Comparison of ENCODE assay signal across 12 cellular contexts in the genomic region with DNA sequence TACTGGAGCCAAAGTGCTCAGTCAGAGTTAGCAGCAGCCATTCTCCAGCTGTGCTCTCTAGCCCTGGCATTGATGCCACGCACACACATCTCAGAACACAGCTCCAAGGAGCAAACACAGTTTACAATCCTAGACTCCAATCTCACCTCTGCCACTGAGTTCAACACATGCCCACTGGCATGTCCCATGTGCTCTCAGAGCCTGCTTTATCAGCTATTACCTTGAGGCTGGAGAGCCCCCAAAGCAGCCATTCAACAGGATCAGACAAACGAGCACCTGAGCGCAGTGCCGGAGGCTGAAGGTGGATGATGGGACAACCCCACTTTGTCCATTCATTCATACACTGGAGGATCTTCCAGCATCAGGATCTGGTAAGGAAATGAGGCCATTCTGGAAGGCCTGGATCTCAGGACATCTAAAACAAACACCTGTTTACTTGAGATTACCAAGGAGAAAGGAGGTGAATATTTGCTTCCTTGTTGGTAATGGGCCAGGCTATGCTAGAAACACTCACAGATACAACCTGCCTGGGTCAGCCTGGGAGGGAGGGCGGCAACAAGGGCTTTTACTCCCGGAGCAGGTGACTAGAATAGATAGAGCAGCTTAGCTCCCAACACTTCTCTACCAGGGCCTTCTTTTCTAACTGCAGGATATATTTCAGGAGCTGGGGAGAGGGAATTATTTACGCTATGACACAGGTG. TPM values are rescaled to one million over a fixed set of nuclear protein-coding genes. Genes with fewer than 3 reads are reported as not detected.
DNase-seq lines count a peak whose midpoint lies in the region; ATAC-seq lines count a peak whose summit lies in the region.
"Had no signal": no experiment of that assay in that cellular context is flagged by ENCODE, and none has a peak within 500 bp of the region (broad histone marks: within the 10 kb centered on the region; RNA-seq: fewer than 3 reads in every experiment).

No MANE protein-coding gene starts in this region.

- peak overlapping the region in 2 of 8 donors; percentile 8 to 29 for H3K4me3 Mint-ChIP-seq in CD4-positive, alpha-beta memory T cell
- H3K4me3 Mint-ChIP-seq in activated naive CD8-positive, alpha-beta T cell: peak overlapping the region; percentile 30
- peak overlapping the region in 7 of 10 donors; percentile 3 to 81 (median 51) for H3K4me3 Mint-ChIP-seq in naive thymus-derived CD8-positive, alpha-beta T cell
- H3K4me3 Mint-ChIP-seq: CD14-positive monocyte had no signal

- H3K4me3 ChIP-seq in CD4-positive, alpha-beta memory T cell (ENCODE audit: low read length in 2 of 2): no peak overlapping the region
- H3K4me3 ChIP-seq: right atrium auricular region had no signal

- no peaks in the 10 kb centered on the region for H3K9me3 ChIP-seq in CD4-positive, alpha-beta memory T cell (ENCODE audit: control insufficient read depth in 1 of 2, low read length in 2 of 2)
- H3K9me3 ChIP-seq: right atrium auricular region had no signal

- no peaks in the 10 kb centered on the region for H3K27me3 Mint-ChIP-seq in CD4-positive, alpha-beta memory T cell
- no peaks in the 10 kb centered on the region for H3K27me3 Mint-ChIP-seq in activated naive CD8-positive, alpha-beta T cell
- no peaks in the 10 kb centered on the region for H3K27me3 Mint-ChIP-seq in naive thymus-derived CD8-positive, alpha-beta T cell

- H3K36me3 ChIP-seq in CD4-positive, alpha-beta memory T cell (ENCODE audit: insufficient read depth, low read length): no peaks in the 10 kb centered on the region
- H3K36me3 ChIP-seq: right atrium auricular region had no signal

- H3K36me3 Mint-ChIP-seq in CD4-positive, alpha-beta memory T cell: peaks cover 0 to 16% of the 10 kb centered on the region in 2 donors
- peaks cover 3% of the 10 kb centered on the region for H3K36me3 Mint-ChIP-seq in activated naive CD8-positive, alpha-beta T cell
- H3K36me3 Mint-ChIP-seq in naive thymus-derived CD8-positive, alpha-beta T cell: peaks cover 0 to 25% (median 5%) of the 10 kb centered on the region in 3 donors

- POLR2A ChIA-PET in CD4-positive, alpha-beta memory T cell (lab: Charles Lee; ENCODE audit: partially characterized antibody): interaction anchor here (0.7 to 1.5 kb wide), 4 partner anchors 21 to 155 kb away, joined by 3 to 6 read pairs (median 4); partner anchors contain the start of genes GFOD2, RANBP10 and TSNAXIP1
- POLR2A ChIA-PET in naive thymus-derived CD8-positive, alpha-beta T cell (lab: Charles Lee): interaction anchor here (0.6 kb wide), 1 partner anchor 60 kb away, joined by 4 read pairs; no protein-coding TSS in a partner anchor

- H3K27me3 ChIP-seq in CD4-positive, alpha-beta memory T cell (ENCODE audit: insufficient read depth, low read length): no peaks in the 10 kb centered on the region
- H3K27me3 ChIP-seq: right atrium auricular region had no signal

- peaks cover 19 to 40% (median 28%) of the 10 kb centered on the region in 4 donors for H3K4me1 Mint-ChIP-seq in CD4-positive, alpha-beta memory T cell
- H3K4me1 Mint-ChIP-seq in activated naive CD8-positive, alpha-beta T cell (ENCODE audit: low read depth): peaks cover 34% of the 10 kb centered on the region
- peaks cover 21 to 45% (median 32%) of the 10 kb centered on the region in 4 donors for H3K4me1 Mint-ChIP-seq in naive thymus-derived CD8-positive, alpha-beta T cell
- H3K4me1 Mint-ChIP-seq: CD14-positive monocyte had no signal

- CTCF ChIA-PET in CD4-positive, alpha-beta memory T cell (lab: Charles Lee; ENCODE audit: partially characterized antibody): interaction anchor here (0.6 to 2.3 kb wide), 7 partner anchors 11 to 267 kb away, joined by 3 to 6 read pairs (median 3); no protein-coding TSS in a partner anchor

- H3K9me3 Mint-ChIP-seq in CD4-positive, alpha-beta memory T cell: no peaks in the 10 kb centered on the region
- no peaks in the 10 kb centered on the region for H3K9me3 Mint-ChIP-seq in activated naive CD8-positive, alpha-beta T cell (ENCODE audit: low read depth)
- H3K9me3 Mint-ChIP-seq in naive thymus-derived CD8-positive, alpha-beta T cell: no peaks in the 10 kb centered on the region

- ATAC-seq in HG02798 (IDR thresholded peaks at IDR 0.05; ENCODE audit: poor library complexity, unreplicated experiment) (peak; percentile 21), HG03025 (IDR thresholded peaks at IDR 0.05; ENCODE audit: low FRiP score, unreplicated experiment) (no peak)
- peak; percentile 26 to 49 for ATAC-seq in naive thymus-derived CD8-positive, alpha-beta T cell

- H3K27ac ChIP-seq in CD4-positive, alpha-beta memory T cell (ENCODE audit: low read depth, low read length): no peak overlapping the region
- H3K27ac ChIP-seq: right atrium auricular region had no signal

- DNase-seq in CD4-positive, alpha-beta memory T cell: no peak
- peak in 1 of 10 donors; percentile 18 for DNase-seq in naive thymus-derived CD8-positive, alpha-beta T cell
- no peak for DNase-seq in effector CD4-positive, alpha-beta T cell
- DNase-seq in stimulated activated CD4-positive, alpha-beta T cell treated with anti-CD3 and anti-CD28 coated beads, Interleukin-12 subunit alpha, Interleukin-12 subunit beta, amount 100 ng/mL, for 4 hours: no peak
- DNase-seq: activated CD4-positive, alpha-beta T cell treated with anti-CD3 and anti-CD28 coated beads, Interleukin-2, amount 50 U/mL, for 48 hours; kidney; NCI-H510A had no signal

- intact Hi-C loops in CD4-positive, alpha-beta memory T cell (cut with micrococcal nuclease): no loop called here

- peaks cover 27% of the 10 kb centered on the region for H3K4me1 ChIP-seq in CD4-positive, alpha-beta memory T cell (ENCODE audit: insufficient read depth, low read length)

- H3K27ac Mint-ChIP-seq in CD4-positive, alpha-beta memory T cell: peak overlapping the region; percentile 77 to 93 (median 90)
- peak overlapping the region; percentile 89 for H3K27ac Mint-ChIP-seq in activated naive CD8-positive, alpha-beta T cell
- peak overlapping the region; percentile 78 to 95 (median 89) for H3K27ac Mint-ChIP-seq in naive thymus-derived CD8-positive, alpha-beta T cell

RNA-seq across cellular contexts. Expression of gene RANBP10, which starts 25.4 kb away (rescaled TPM):
- 10 to 100 TPM; 25.6 to 27.8 TPM for total RNA-seq in CD4-positive, alpha-beta memory T cell
- 10 to 100 TPM in 1 of 2 donors, 1 to 10 TPM in 1; 7.1 to 14.7 TPM for polyA plus RNA-seq in CD4-positive, alpha-beta memory T cell
- 10 to 100 TPM; 18.5 to 23.6 TPM for total RNA-seq in naive thymus-derived CD8-positive, alpha-beta T cell
- 10 to 100 TPM in 1 of 3 donors, 1 to 10 TPM in 2; 5.8 to 13.8 (median 6.3) TPM for polyA plus RNA-seq in naive thymus-derived CD8-positive, alpha-beta T cell

RNA-seq across cellular contexts. Expression of gene TSNAXIP1, which starts 25.7 kb away (rescaled TPM):
- total RNA-seq in CD4-positive, alpha-beta memory T cell: under 1 TPM; 0.44 to 0.64 TPM
- not detected for polyA plus RNA-seq in CD4-positive, alpha-beta memory T cell
- 1 to 10 TPM; 1.0 to 1.2 TPM for total RNA-seq in naive thymus-derived CD8-positive, alpha-beta T cell
- under 1 TPM in 1 of 3 donors, not detected in 2; 0.14 TPM for polyA plus RNA-seq in naive thymus-derived CD8-positive, alpha-beta T cell
- polyA plus RNA-seq: CD14-positive monocyte had no signal
